In the genomic region with DNA sequence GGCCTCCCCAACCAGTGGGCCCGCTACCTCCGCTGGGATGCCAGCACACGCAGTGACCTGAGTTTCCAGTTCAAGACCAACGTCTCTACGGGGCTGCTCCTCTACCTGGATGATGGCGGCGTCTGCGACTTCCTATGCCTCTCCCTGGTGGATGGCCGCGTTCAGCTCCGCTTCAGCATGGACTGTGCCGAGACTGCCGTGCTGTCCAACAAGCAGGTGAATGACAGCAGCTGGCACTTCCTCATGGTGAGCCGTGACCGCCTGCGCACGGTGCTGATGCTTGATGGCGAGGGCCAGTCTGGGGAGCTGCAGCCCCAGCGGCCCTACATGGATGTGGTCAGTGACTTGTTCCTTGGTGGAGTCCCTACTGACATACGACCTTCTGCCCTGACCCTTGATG, we compare ENCODE assay signal across 10 cellular contexts.
"Had no signal": no experiment of that assay in that cellular context is flagged by ENCODE, and none has a peak within 500 bp of the region (broad histone marks: within the 10 kb centered on the region; RNA-seq: fewer than 3 reads in every experiment).

No MANE protein-coding gene starts in this region.

- ATAC-seq: GM23338, HCT116 had no signal

- H3K27ac ChIP-seq: GM23248 had no signal

- H3K4me3 Mint-ChIP-seq: GM23338, H9, HFFc6 had no signal

- H3K9ac ChIP-seq: GM23248 had no signal

- H3K4me3 ChIP-seq: GM23248, GM23338, HAP-1 had no signal

- H3K4me1 Mint-ChIP-seq: GM23338 had no signal

- H2AFZ ChIP-seq: GM23248, GM23338 had no signal

- H3K9me3 ChIP-seq: HAP-1 had no signal

- H3K4me2 ChIP-seq: GM23338 had no signal

- DNase-seq: GM23248, GOT3, H7, H9, HCEC 1CT, HFFc6 had no signal

- H3K9me3 Mint-ChIP-seq: GM23338, H9 had no signal

- FAIRE-seq: H54 had no signal

- H3K36me3 ChIP-seq: HAP-1 had no signal

- H3K4me1 ChIP-seq: HAP-1 had no signal
